ENCODE assay signal across 24 cellular contexts in the genomic region with DNA sequence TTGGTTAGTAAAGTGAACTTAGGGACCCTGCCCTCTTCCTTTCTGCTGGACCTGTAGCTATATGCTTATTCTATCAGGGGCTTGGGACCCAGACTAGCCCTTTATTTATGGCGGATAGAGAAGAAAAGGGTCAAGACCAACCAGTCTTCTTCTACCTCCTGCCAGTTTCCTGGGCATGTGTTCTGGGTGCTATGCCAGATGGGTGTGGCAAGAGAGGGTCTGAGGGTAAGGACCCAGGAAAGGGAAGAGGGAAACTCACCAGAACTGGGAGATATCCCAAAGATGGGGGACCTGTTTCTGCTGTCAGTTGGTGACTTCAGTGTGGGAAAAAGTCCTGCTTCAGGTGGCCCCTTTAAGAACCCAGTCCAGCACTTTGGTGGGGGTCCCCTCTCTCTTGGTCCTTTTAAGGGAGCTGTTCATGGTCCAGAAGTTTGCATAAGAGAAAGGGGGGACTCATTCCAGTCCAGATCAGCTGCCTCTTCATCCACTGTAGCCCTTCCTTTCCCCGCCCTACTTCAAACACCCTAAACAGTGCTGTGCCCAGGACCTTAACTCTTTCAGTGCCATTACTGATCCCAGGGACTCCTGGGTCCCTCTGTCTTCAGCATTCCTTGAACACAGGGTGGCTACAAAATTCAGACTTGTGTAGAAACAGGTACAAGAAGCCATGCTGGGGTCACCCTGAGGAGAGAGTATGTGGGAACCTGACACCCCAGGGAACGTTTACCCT. TPM values are rescaled to one million over a fixed set of nuclear protein-coding genes. Genes with fewer than 3 reads are reported as not detected.
DNase-seq lines count a peak whose midpoint lies in the region; ATAC-seq, FAIRE-seq and TF ChIP-seq lines count a peak whose summit lies in the region.
"Had no signal": no experiment of that assay in that cellular context is flagged by ENCODE, and none has a peak within 500 bp of the region (broad histone marks: within the 10 kb centered on the region; RNA-seq: fewer than 3 reads in every experiment).

No MANE protein-coding gene starts in this region.

- H3K79me2 ChIP-seq in HepG2 (ENCODE audit: insufficient read depth, low read length) = no peaks in the 10 kb centered on the region
- H3K79me2 ChIP-seq: parathyroid adenoma had no signal

- H3K9ac ChIP-seq in HepG2 (ENCODE audit: insufficient read depth, low read depth, low read length) (no peak overlapping the region), colonic mucosa (ENCODE audit: low read depth in 2 of 2, low read length in 2 of 2) (peak overlapping the region; percentile 56 to 73)
- H3K9ac ChIP-seq: parathyroid adenoma had no signal

- in situ Hi-C loops in HepG2 (cut with HindIII; ENCODE audit: extremely low pct_ligation_motif_present, low pct_unique_long_range_greater_than_20kb) = no loop called here

- H3K4me3 ChIP-seq in HepG2 (replicated peaks in 1 of 3; ENCODE audit: insufficient read depth in 1 of 3, low read depth in 2 of 3, low read length in 3 of 3) (peak overlapping the region; percentile 19 to 62 (median 40); a peak in 5 of 6 replicates), right lobe of liver (no peak overlapping the region), colonic mucosa (peak overlapping the region; percentile 39), muscle layer of duodenum (ENCODE audit: low read depth in 1 of 2, low read length in 2 of 2) (peak overlapping the region in 1 of 2 donors; percentile 39), tibial artery (no peak overlapping the region), suprapubic skin (no peak overlapping the region)
- H3K4me3 ChIP-seq: body of pancreas, smooth muscle cell, thoracic aorta had no signal

- peak overlapping the region; percentile 84 for H3K4me2 ChIP-seq in HepG2 (ENCODE audit: low read depth, low read length)
- H3K4me2 ChIP-seq: smooth muscle cell had no signal

- no TSS peak for BruUV-seq in HepG2 (replicated peaks; lab: Mats Ljungman, UMichigan)

- H3K4me1 ChIP-seq in HepG2 (ENCODE audit: insufficient read depth, low read length) (peaks cover 61% of the 10 kb centered on the region), right lobe of liver (peaks cover 0 to 16% (median 7%) of the 10 kb centered on the region in 4 donors), colonic mucosa (peaks cover 3% of the 10 kb centered on the region), muscle layer of duodenum (ENCODE audit: control insufficient read depth in 1 of 2, insufficient read depth in 2 of 2, low read length in 2 of 2) (no peaks in the 10 kb centered on the region), tibial artery (no peaks in the 10 kb centered on the region), suprapubic skin (peaks cover 18% of the 10 kb centered on the region)
- H3K4me1 ChIP-seq: parathyroid adenoma had no signal

- TF ChIP-seq EP300 in HepG2 (IDR thresholded peaks at IDR 0.05; ENCODE audit: low read depth in 2 of 2, low read length in 2 of 2) (no peak), HepG2 (CRISPR knock-in tag; IDR thresholded peaks at IDR 0.05; ENCODE audit: borderline replicate concordance) (no peak), suprapubic skin (IDR thresholded peaks at IDR 0.05) (no peak)

- H3K27ac ChIP-seq in HepG2 (ENCODE audit: extremely low read length, insufficient read depth, low read length) (no peak overlapping the region), right lobe of liver (no peak overlapping the region), colonic mucosa (peak overlapping the region; percentile 81), muscle layer of duodenum (ENCODE audit: low read length) (peak overlapping the region; percentile 47), tibial artery (no peak overlapping the region), suprapubic skin (no peak overlapping the region)
- H3K27ac ChIP-seq: body of pancreas, parathyroid adenoma, thoracic aorta had no signal

- H4K20me1 ChIP-seq in HepG2 (ENCODE audit: insufficient read depth, low read length) = no peaks in the 10 kb centered on the region

- WGBS in HepG2 (ENCODE audit: low lambda C conversion rate) = 4% methylated on average over 3 of the region's 3 CpGs
- 67% methylated on average over 1 of the region's 3 CpGs for WGBS in right lobe of liver (ENCODE audit: insufficient coverage, low coverage, low lambda C conversion rate, missing lambda C conversion rate)
- 58% methylated on average over 3 of the region's 3 CpGs for WGBS in suprapubic skin

- no peak for FAIRE-seq in HepG2 (lab: Jason Lieb, UNC)
- FAIRE-seq: H1 had no signal

- DNase-seq in HepG2 (ENCODE audit: low spot score) (no peak), right lobe of liver (no peak), colonic mucosa (peak; percentile 72), COLO668 (lab: John Stamatoyannopoulos, UW; ENCODE audit: unreplicated experiment) (no peak), putamen (ENCODE audit: low spot score) (no peak), tibial artery (no peak), suprapubic skin (ENCODE audit: low spot score in 2 of 2) (no peak)
- DNase-seq: body of pancreas; cortex of kidney; erythroblast; left cardiac atrium; NCI-H2029; NK-92 treated with Interleukin-12 subunit alpha and Interleukin-12 subunit beta, amount 100 ng/mL, for 24 hours; Right ventricle myocardium superior; stimulated activated CD8-positive, alpha-beta memory T cell treated with anti-CD3 and anti-CD28 coated beads, Interleukin-4, amount 100 ng/mL, for 48 hours; T-helper 1 cell had no signal

- TF ChIP-seq POLR2A in HepG2 (IDR thresholded peaks at IDR 0.05; ENCODE audit: insufficient read depth in 1 of 2, low read depth in 2 of 2, low read length in 2 of 2) = no peak
- TF ChIP-seq POLR2A in right lobe of liver (IDR thresholded peaks at IDR 0.05) = no peak
- no peak for TF ChIP-seq POLR2A in suprapubic skin (IDR thresholded peaks at IDR 0.05)

- POLR2A ChIA-PET in HepG2 (lab: Yijun Ruan, JAX) = interaction anchor here (0.9 to 3.6 kb wide), 6 partner anchors 11 to 67 kb away, joined by 3 to 27 read pairs (median 6); a partner anchor contains a TSS

- intact Hi-C loops in HepG2 (cut with micrococcal nuclease; ENCODE audit: unreplicated experiment) (loop anchor here (10.0 kb wide), 1 partner anchor 62 kb away; a partner anchor contains a TSS), right lobe of liver (cut with DNase I) (loop anchor here (10.0 kb wide), 2 partner anchors 52 to 62 kb away; a partner anchor contains a TSS), colonic mucosa (cut with DNase I) (no loop called here), tibial artery (cut with DNase I; ENCODE audit: low total_unique reads) (no loop called here)

- ATAC-seq in HepG2 (peak; percentile 10; the same call in 1 of the 3 replicates), right lobe of liver (no peak)
- ATAC-seq: activated naive CD4-positive, alpha-beta T cell treated with anti-CD3 and anti-CD28 coated beads, Interleukin-2, amount 50 U/mL, for 72 hours; body of pancreas had no signal

- CTCF ChIA-PET in HepG2 (lab: Yijun Ruan, JAX; ENCODE audit: low intra/inter-chr PET ratio, low total read pairs) = no interaction called here

- TF ChIP-seq RAD21 in HepG2 (CRISPR knock-in tag; IDR thresholded peaks at IDR 0.05) = no peak

- H3K36me3 ChIP-seq in HepG2 (replicated peaks in 1 of 2; ENCODE audit: control insufficient read depth in 1 of 2, insufficient read depth in 2 of 2, low read length in 2 of 2) (no peaks in the 10 kb centered on the region), right lobe of liver (no peaks in the 10 kb centered on the region), colonic mucosa (no peaks in the 10 kb centered on the region), muscle layer of duodenum (ENCODE audit: control insufficient read depth in 1 of 2, insufficient read depth in 2 of 2, low read length in 2 of 2) (no peaks in the 10 kb centered on the region), tibial artery (peaks cover 0 to 13% (median 3%) of the 10 kb centered on the region in 3 donors), suprapubic skin (peaks cover 6% of the 10 kb centered on the region)

- no peaks in the 10 kb centered on the region for H3K27me3 ChIP-seq in HepG2 (ENCODE audit: control insufficient read depth in 1 of 2, insufficient read depth in 2 of 2, low read length in 2 of 2)
- H3K27me3 ChIP-seq in right lobe of liver = no peaks in the 10 kb centered on the region
- no peaks in the 10 kb centered on the region for H3K27me3 ChIP-seq in colonic mucosa
- H3K27me3 ChIP-seq in muscle layer of duodenum (ENCODE audit: low read depth, low read length) = no peaks in the 10 kb centered on the region
- no peaks in the 10 kb centered on the region for H3K27me3 ChIP-seq in tibial artery
- no peaks in the 10 kb centered on the region for H3K27me3 ChIP-seq in suprapubic skin
- H3K27me3 ChIP-seq: body of pancreas had no signal

- no peak overlapping the region for H2AFZ ChIP-seq in HepG2 (ENCODE audit: low read length)
- H2AFZ ChIP-seq: parathyroid adenoma had no signal

- H3K9me3 ChIP-seq in HepG2 (ENCODE audit: low read length) (no peaks in the 10 kb centered on the region), right lobe of liver (no peaks in the 10 kb centered on the region), colonic mucosa (no peaks in the 10 kb centered on the region), muscle layer of duodenum (ENCODE audit: control insufficient read depth in 1 of 2, low read length in 2 of 2) (no peaks in the 10 kb centered on the region), tibial artery (no peaks in the 10 kb centered on the region), suprapubic skin (no peaks in the 10 kb centered on the region)
- H3K9me3 ChIP-seq: body of pancreas, thoracic aorta had no signal

- TF ChIP-seq CTCF in HepG2 (CRISPR knock-in tag; IDR thresholded peaks at IDR 0.05) (no peak), right lobe of liver (IDR thresholded peaks at IDR 0.05) (no peak), colonic mucosa (IDR thresholded peaks at IDR 0.05) (no peak), tibial artery (IDR thresholded peaks at IDR 0.05) (no peak), suprapubic skin (IDR thresholded peaks at IDR 0.05) (no peak)

RNA-seq across cellular contexts. Expression of a gene that starts 18.4 kb away (rescaled TPM):
- 150 and 284 TPM in 2 replicates for total RNA-seq in HepG2 (2016; rRNA removed; fragmentation: Illumina TruSeq; extraction: Trizol)
- total RNA-seq in HepG2 (2016; cell fraction: cytosol; rRNA removed; fragmentation: Illumina TruSeq; extraction: Trizol; ENCODE audit: low read depth) = 92.7 and 103 TPM in 2 replicates
- total RNA-seq in HepG2 (2016; cell fraction: insoluble cytoplasmic fraction; rRNA removed; fragmentation: Illumina TruSeq; extraction: Trizol) = 138 and 293 TPM in 2 replicates
- 147 and 165 TPM in 2 replicates for total RNA-seq in HepG2 (2016; cell fraction: membrane; rRNA removed; fragmentation: Illumina TruSeq; extraction: Trizol)
- 188 and 211 TPM in 2 replicates for total RNA-seq in HepG2 (2016; cell fraction: nucleus; rRNA removed; fragmentation: Illumina TruSeq; extraction: Trizol)
- 442 and 461 TPM in 2 replicates for polyA plus RNA-seq in HepG2 (2011; rRNA removed)
- polyA plus RNA-seq in HepG2 (2011; cell fraction: cytosol; rRNA removed) = 664 and 870 TPM in 2 replicates
- 174 and 212 TPM in 2 replicates for polyA plus RNA-seq in HepG2 (2011; cell fraction: nucleus; rRNA removed)
- polyA plus RNA-seq in HepG2 (2012) = 199 and 208 TPM in 2 replicates
- polyA plus RNA-seq in HepG2 (2016; cell fraction: cytosol; fragmentation: Illumina TruSeq; extraction: Trizol; ENCODE audit: low read depth) = 105 and 112 TPM in 2 replicates
- 153 and 154 TPM in 2 replicates for polyA plus RNA-seq in HepG2 (2016; cell fraction: insoluble cytoplasmic fraction; fragmentation: Illumina TruSeq; extraction: Trizol; ENCODE audit: low read depth)
- 145 and 154 TPM in 2 replicates for polyA plus RNA-seq in HepG2 (2016; cell fraction: membrane; fragmentation: Illumina TruSeq; extraction: Trizol; ENCODE audit: low read depth)
- 326 and 354 TPM in 2 replicates for polyA plus RNA-seq in HepG2 (2016; cell fraction: nucleus; fragmentation: Illumina TruSeq; extraction: Trizol; ENCODE audit: insufficient read depth, low read depth)
- polyA minus RNA-seq in HepG2 (2011; rRNA and poly(A)+ RNA removed; ENCODE audit: low replicate concordance) = 359 and 489 TPM in 2 replicates
- 105 and 115 TPM in 2 replicates for polyA minus RNA-seq in HepG2 (2011; cell fraction: cytosol; rRNA and poly(A)+ RNA removed)
- polyA minus RNA-seq in HepG2 (2011; cell fraction: nucleus; rRNA and poly(A)+ RNA removed) = 44.5 and 56.7 TPM in 2 replicates
- total RNA-seq in right lobe of liver = 100 to 1,000 TPM in 4 of 6 experiments, 10 to 100 TPM in 2; 59.5 to 227 (median 103) TPM
- 100 to 1,000 TPM; 204 to 208 TPM for total RNA-seq in colonic mucosa
- total RNA-seq in suprapubic skin = 100 to 1,000 TPM; 160 to 278 (median 240) TPM

RNA-seq across cellular contexts. Expression of a gene that starts 24.0 kb away (rescaled TPM):
- total RNA-seq in HepG2 (2016; rRNA removed; fragmentation: Illumina TruSeq; extraction: Trizol) (15.0 and 16.1 TPM in 2 replicates), right lobe of liver (10 to 100 TPM in 4 of 6 experiments, 1 to 10 TPM in 2; 7.9 to 23.8 (median 13.1) TPM), colonic mucosa (10 to 100 TPM; 91.9 to 92.6 TPM), suprapubic skin (10 to 100 TPM; 13.7 to 42.1 (median 20.6) TPM)
- total RNA-seq in HepG2 (2016; cell fraction: cytosol; rRNA removed; fragmentation: Illumina TruSeq; extraction: Trizol; ENCODE audit: low read depth) = 7.7 and 8.4 TPM in 2 replicates
- total RNA-seq in HepG2 (2016; cell fraction: insoluble cytoplasmic fraction; rRNA removed; fragmentation: Illumina TruSeq; extraction: Trizol) = 12.9 and 18.6 TPM in 2 replicates
- 10.3 and 11.1 TPM in 2 replicates for total RNA-seq in HepG2 (2016; cell fraction: membrane; rRNA removed; fragmentation: Illumina TruSeq; extraction: Trizol)
- total RNA-seq in HepG2 (2016; cell fraction: nucleus; rRNA removed; fragmentation: Illumina TruSeq; extraction: Trizol) = 13.2 and 15.5 TPM in 2 replicates
- polyA plus RNA-seq in HepG2 (2011; rRNA removed) = 32.1 and 33.1 TPM in 2 replicates
- 15.2 and 17.5 TPM in 2 replicates for polyA plus RNA-seq in HepG2 (2011; cell fraction: cytosol; rRNA removed)
- 104 and 108 TPM in 2 replicates for polyA plus RNA-seq in HepG2 (2011; cell fraction: nucleus; rRNA removed)
- polyA plus RNA-seq in HepG2 (2012) = 28.0 and 37.8 TPM in 2 replicates
- polyA plus RNA-seq in HepG2 (2016; cell fraction: cytosol; fragmentation: Illumina TruSeq; extraction: Trizol; ENCODE audit: low read depth) = 1.9 and 2.0 TPM in 2 replicates
- 13.1 and 13.4 TPM in 2 replicates for polyA plus RNA-seq in HepG2 (2016; cell fraction: insoluble cytoplasmic fraction; fragmentation: Illumina TruSeq; extraction: Trizol; ENCODE audit: low read depth)
- 3.6 and 3.8 TPM in 2 replicates for polyA plus RNA-seq in HepG2 (2016; cell fraction: membrane; fragmentation: Illumina TruSeq; extraction: Trizol; ENCODE audit: low read depth)
- polyA plus RNA-seq in HepG2 (2016; cell fraction: nucleus; fragmentation: Illumina TruSeq; extraction: Trizol; ENCODE audit: insufficient read depth, low read depth) = 34.1 and 35.2 TPM in 2 replicates
- 54.1 and 96.8 TPM in 2 replicates for polyA minus RNA-seq in HepG2 (2011; rRNA and poly(A)+ RNA removed; ENCODE audit: low replicate concordance)
- 17.6 and 19.9 TPM in 2 replicates for polyA minus RNA-seq in HepG2 (2011; cell fraction: cytosol; rRNA and poly(A)+ RNA removed)
- 50.0 and 65.8 TPM in 2 replicates for polyA minus RNA-seq in HepG2 (2011; cell fraction: nucleus; rRNA and poly(A)+ RNA removed)

RNA-seq across cellular contexts. Expression of a gene that starts 51.3 kb away (rescaled TPM):
- 31.5 and 33.2 TPM in 2 replicates for total RNA-seq in HepG2 (2016; rRNA removed; fragmentation: Illumina TruSeq; extraction: Trizol)
- 20.1 and 22.6 TPM in 2 replicates for total RNA-seq in HepG2 (2016; cell fraction: cytosol; rRNA removed; fragmentation: Illumina TruSeq; extraction: Trizol; ENCODE audit: low read depth)
- 29.3 and 31.9 TPM in 2 replicates for total RNA-seq in HepG2 (2016; cell fraction: insoluble cytoplasmic fraction; rRNA removed; fragmentation: Illumina TruSeq; extraction: Trizol)
- total RNA-seq in HepG2 (2016; cell fraction: membrane; rRNA removed; fragmentation: Illumina TruSeq; extraction: Trizol) = 26.2 and 29.2 TPM in 2 replicates
- total RNA-seq in HepG2 (2016; cell fraction: nucleus; rRNA removed; fragmentation: Illumina TruSeq; extraction: Trizol) = 21.0 and 23.5 TPM in 2 replicates
- polyA plus RNA-seq in HepG2 (2011; rRNA removed) = 39.8 and 42.0 TPM in 2 replicates
- polyA plus RNA-seq in HepG2 (2011; cell fraction: cytosol; rRNA removed) = 29.0 and 30.8 TPM in 2 replicates
- polyA plus RNA-seq in HepG2 (2011; cell fraction: nucleus; rRNA removed) = 55.5 and 56.3 TPM in 2 replicates
- polyA plus RNA-seq in HepG2 (2012) = 24.3 and 30.2 TPM in 2 replicates
- 6.2 and 6.6 TPM in 2 replicates for polyA plus RNA-seq in HepG2 (2016; cell fraction: cytosol; fragmentation: Illumina TruSeq; extraction: Trizol; ENCODE audit: low read depth)
- polyA plus RNA-seq in HepG2 (2016; cell fraction: insoluble cytoplasmic fraction; fragmentation: Illumina TruSeq; extraction: Trizol; ENCODE audit: low read depth) = 36.9 and 41.7 TPM in 2 replicates
- 19.4 and 20.1 TPM in 2 replicates for polyA plus RNA-seq in HepG2 (2016; cell fraction: membrane; fragmentation: Illumina TruSeq; extraction: Trizol; ENCODE audit: low read depth)
- 54.4 and 62.1 TPM in 2 replicates for polyA plus RNA-seq in HepG2 (2016; cell fraction: nucleus; fragmentation: Illumina TruSeq; extraction: Trizol; ENCODE audit: insufficient read depth, low read depth)
- 59.1 and 110 TPM in 2 replicates for polyA minus RNA-seq in HepG2 (2011; rRNA and poly(A)+ RNA removed; ENCODE audit: low replicate concordance)
- polyA minus RNA-seq in HepG2 (2011; cell fraction: cytosol; rRNA and poly(A)+ RNA removed) = 20.7 and 24.4 TPM in 2 replicates
- 14.0 and 20.0 TPM in 2 replicates for polyA minus RNA-seq in HepG2 (2011; cell fraction: nucleus; rRNA and poly(A)+ RNA removed)
- total RNA-seq in right lobe of liver = 10 to 100 TPM; 19.0 to 25.5 (median 21.0) TPM
- total RNA-seq in colonic mucosa = 10 to 100 TPM; 23.2 to 43.4 TPM
- total RNA-seq in suprapubic skin = 10 to 100 TPM; 32.7 to 42.7 (median 39.8) TPM

RNA-seq across cellular contexts. Expression of a gene that starts 52.2 kb away (rescaled TPM):
- total RNA-seq in HepG2 (2016; rRNA removed; fragmentation: Illumina TruSeq; extraction: Trizol) (66.4 and 84.0 TPM in 2 replicates), right lobe of liver (10 to 100 TPM; 49.4 to 71.0 (median 60.3) TPM), colonic mucosa (10 to 100 TPM; 69.4 to 83.9 TPM), suprapubic skin (10 to 100 TPM; 27.3 to 66.6 (median 57.7) TPM)
- 39.6 and 58.1 TPM in 2 replicates for total RNA-seq in HepG2 (2016; cell fraction: cytosol; rRNA removed; fragmentation: Illumina TruSeq; extraction: Trizol; ENCODE audit: low read depth)
- 68.2 and 78.9 TPM in 2 replicates for total RNA-seq in HepG2 (2016; cell fraction: insoluble cytoplasmic fraction; rRNA removed; fragmentation: Illumina TruSeq; extraction: Trizol)
- total RNA-seq in HepG2 (2016; cell fraction: membrane; rRNA removed; fragmentation: Illumina TruSeq; extraction: Trizol) = 45.1 and 68.3 TPM in 2 replicates
- 22.4 and 23.2 TPM in 2 replicates for total RNA-seq in HepG2 (2016; cell fraction: nucleus; rRNA removed; fragmentation: Illumina TruSeq; extraction: Trizol)
- polyA plus RNA-seq in HepG2 (2011; rRNA removed) = 36.5 and 44.9 TPM in 2 replicates
- polyA plus RNA-seq in HepG2 (2011; cell fraction: cytosol; rRNA removed) = 45.1 and 65.7 TPM in 2 replicates
- polyA plus RNA-seq in HepG2 (2011; cell fraction: nucleus; rRNA removed) = 14.0 and 16.2 TPM in 2 replicates
- polyA plus RNA-seq in HepG2 (2012) = 28.1 and 35.0 TPM in 2 replicates
- 49.1 and 78.5 TPM in 2 replicates for polyA plus RNA-seq in HepG2 (2016; cell fraction: cytosol; fragmentation: Illumina TruSeq; extraction: Trizol; ENCODE audit: low read depth)
- 91.2 and 98.7 TPM in 2 replicates for polyA plus RNA-seq in HepG2 (2016; cell fraction: insoluble cytoplasmic fraction; fragmentation: Illumina TruSeq; extraction: Trizol; ENCODE audit: low read depth)
- polyA plus RNA-seq in HepG2 (2016; cell fraction: membrane; fragmentation: Illumina TruSeq; extraction: Trizol; ENCODE audit: low read depth) = 42.8 and 62.9 TPM in 2 replicates
- polyA plus RNA-seq in HepG2 (2016; cell fraction: nucleus; fragmentation: Illumina TruSeq; extraction: Trizol; ENCODE audit: insufficient read depth, low read depth) = 45.4 and 50.6 TPM in 2 replicates
- 18.1 and 65.8 TPM in 2 replicates for polyA minus RNA-seq in HepG2 (2011; rRNA and poly(A)+ RNA removed; ENCODE audit: low replicate concordance)
- 8.4 and 8.6 TPM in 2 replicates for polyA minus RNA-seq in HepG2 (2011; cell fraction: cytosol; rRNA and poly(A)+ RNA removed)
- polyA minus RNA-seq in HepG2 (2011; cell fraction: nucleus; rRNA and poly(A)+ RNA removed) = 6.3 and 9.4 TPM in 2 replicates

RNA-seq across cellular contexts. Expression of a gene that starts 58.6 kb away (rescaled TPM):
- total RNA-seq in HepG2 (2016; rRNA removed; fragmentation: Illumina TruSeq; extraction: Trizol) (0.20 TPM in 1 of 2 replicates, not detected in the other), right lobe of liver (1 to 10 TPM in 2 of 6 experiments, under 1 TPM in 4; 0.40 to 3.2 (median 0.77) TPM), colonic mucosa (100 to 1,000 TPM; 213 TPM), suprapubic skin (100 to 1,000 TPM; 150 to 284 (median 205) TPM)
- total RNA-seq in HepG2 (2016; cell fraction: cytosol; rRNA removed; fragmentation: Illumina TruSeq; extraction: Trizol; ENCODE audit: low read depth) = not detected in 2 replicates
- 0.17 TPM in 1 of 2 replicates, not detected in the other for total RNA-seq in HepG2 (2016; cell fraction: insoluble cytoplasmic fraction; rRNA removed; fragmentation: Illumina TruSeq; extraction: Trizol)
- 0.17 TPM in 1 of 2 replicates, not detected in the other for total RNA-seq in HepG2 (2016; cell fraction: membrane; rRNA removed; fragmentation: Illumina TruSeq; extraction: Trizol)
- total RNA-seq in HepG2 (2016; cell fraction: nucleus; rRNA removed; fragmentation: Illumina TruSeq; extraction: Trizol) = not detected in 2 replicates
- polyA plus RNA-seq in HepG2 (2011; rRNA removed) = 0.12 and 0.22 TPM in 2 replicates
- 0.12 and 0.21 TPM in 2 replicates for polyA plus RNA-seq in HepG2 (2011; cell fraction: cytosol; rRNA removed)
- 0.33 and 0.37 TPM in 2 replicates for polyA plus RNA-seq in HepG2 (2011; cell fraction: nucleus; rRNA removed)
- polyA plus RNA-seq in HepG2 (2012) = 0.33 and 0.34 TPM in 2 replicates
- not detected in 2 replicates for polyA plus RNA-seq in HepG2 (2016; cell fraction: cytosol; fragmentation: Illumina TruSeq; extraction: Trizol; ENCODE audit: low read depth)
- not detected in 2 replicates for polyA plus RNA-seq in HepG2 (2016; cell fraction: insoluble cytoplasmic fraction; fragmentation: Illumina TruSeq; extraction: Trizol; ENCODE audit: low read depth)
- not detected in 2 replicates for polyA plus RNA-seq in HepG2 (2016; cell fraction: membrane; fragmentation: Illumina TruSeq; extraction: Trizol; ENCODE audit: low read depth)
- polyA plus RNA-seq in HepG2 (2016; cell fraction: nucleus; fragmentation: Illumina TruSeq; extraction: Trizol; ENCODE audit: insufficient read depth, low read depth) = not detected in 2 replicates
- not detected in 2 replicates for polyA minus RNA-seq in HepG2 (2011; rRNA and poly(A)+ RNA removed; ENCODE audit: low replicate concordance)
- polyA minus RNA-seq in HepG2 (2011; cell fraction: cytosol; rRNA and poly(A)+ RNA removed) = not detected in 2 replicates
- polyA minus RNA-seq in HepG2 (2011; cell fraction: nucleus; rRNA and poly(A)+ RNA removed) = not detected in 2 replicates
- total RNA-seq: Daoy, left cardiac atrium, Right ventricle myocardium superior, thoracic aorta had no signal
- polyA plus RNA-seq: AG04450 had no signal

Comparison
In these comparisons a context has a peak if more than half of its experiments do, and no peak if none do; other contexts are left out.
1. H3K4me3 ChIP-seq: peak in HepG2 (3 of 3) and colonic mucosa (single experiment); none in right lobe of liver (0 of 3), tibial artery (0 of 2) and suprapubic skin (single experiment).
2. H3K27ac ChIP-seq: peak in colonic mucosa (single experiment) and muscle layer of duodenum (single experiment); none in HepG2 (single experiment), right lobe of liver (0 of 3), tibial artery (0 of 2) and suprapubic skin (single experiment).
3. intact Hi-C loops: an anchor here in HepG2 (10.0 kb wide) and right lobe of liver (10.0 kb wide); none called in colonic mucosa and tibial artery.